In the genomic region with DNA sequence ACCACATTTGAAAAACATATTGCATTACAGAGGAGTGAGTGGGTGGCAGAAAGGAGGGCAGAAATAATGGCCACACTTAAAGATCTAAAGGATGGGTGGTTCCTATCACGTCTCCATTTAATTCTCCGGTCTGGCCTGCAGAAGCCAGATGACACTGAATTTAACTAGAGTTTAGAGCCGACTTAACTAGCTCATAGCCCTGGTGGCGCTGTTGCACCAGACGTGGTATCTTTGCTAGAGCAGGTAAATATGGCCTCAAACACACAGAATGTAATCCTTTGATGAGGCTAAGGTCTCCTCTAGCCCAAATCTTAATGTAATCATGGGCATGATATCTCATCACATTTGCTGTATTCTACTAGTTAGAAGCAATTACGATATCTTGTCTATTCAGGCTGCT, we compare ENCODE assay signal across 8 cellular contexts. TPM values are rescaled to one million over a fixed set of nuclear protein-coding genes. Genes with fewer than 3 reads are reported as not detected.
DNase-seq lines count a peak whose midpoint lies in the region; ATAC-seq, FAIRE-seq and TF ChIP-seq lines count a peak whose summit lies in the region.

No MANE protein-coding gene starts in this region.

- ATAC-seq in left lung = peak; percentile 64
- no peak for ATAC-seq in GM18498 (IDR thresholded peaks at IDR 0.05; ENCODE audit: unreplicated experiment)

- H3K27ac ChIP-seq in left lung (no peak overlapping the region), tibial artery (no peak overlapping the region)

- H3K27me3 ChIP-seq in left lung = peaks cover 0 to 7% of the 10 kb centered on the region in 2 donors
- no peaks in the 10 kb centered on the region for H3K27me3 ChIP-seq in tibial artery

- intact Hi-C loops in left lung (cut with DNase I) = no loop called here
- intact Hi-C loops in tibial artery (cut with DNase I; ENCODE audit: low total_unique reads) = no loop called here

- no peaks in the 10 kb centered on the region for H3K9me3 ChIP-seq in left lung
- no peaks in the 10 kb centered on the region for H3K9me3 ChIP-seq in tibial artery

- no peaks in the 10 kb centered on the region for H3K4me1 ChIP-seq in left lung
- no peaks in the 10 kb centered on the region for H3K4me1 ChIP-seq in tibial artery

- peak; percentile 96 for DNase-seq in DMS53 (lab: John Stamatoyannopoulos, UW)
- DNase-seq in Jurkat, Clone E6-1 (ENCODE audit: low read depth, low spot score) = peak; percentile 76
- DNase-seq in RCC 7860 (ENCODE audit: low spot score) = peak; percentile 31
- DNase-seq in astrocyte of the spinal cord (ENCODE audit: low read depth, low spot score) = peak; percentile 74
- no peak for DNase-seq in left lung
- DNase-seq in tibial artery = no peak
- no peak for DNase-seq in C1 segment of cervical spinal cord (lab: John Stamatoyannopoulos, UW)

- H3K36me3 ChIP-seq in left lung = no peaks in the 10 kb centered on the region
- no peaks in the 10 kb centered on the region for H3K36me3 ChIP-seq in tibial artery

- TF ChIP-seq CTCF in astrocyte of the spinal cord (IDR thresholded peaks at IDR 0.05; ENCODE audit: low read depth, low read length) (peak; percentile 80), left lung (IDR thresholded peaks at IDR 0.05) (no peak), tibial artery (IDR thresholded peaks at IDR 0.05) (no peak)

- in situ Hi-C loops in astrocyte of the spinal cord (cut with HindIII; ENCODE audit: low sequenced_read_pairs) = no loop called here

- no peak overlapping the region for H3K4me3 ChIP-seq in Jurkat, Clone E6-1 (ENCODE audit: low read length)
- no peak overlapping the region for H3K4me3 ChIP-seq in astrocyte of the spinal cord (ENCODE audit: low read depth, low read length)
- H3K4me3 ChIP-seq in left lung = no peak overlapping the region
- no peak overlapping the region for H3K4me3 ChIP-seq in tibial artery

- no peak for FAIRE-seq in RCC 7860 (lab: Jason Lieb, UNC)

RNA-seq across cellular contexts. Expression of gene GAL, which starts 51.5 kb away (rescaled TPM):
- polyA plus RNA-seq in Jurkat, Clone E6-1 (2012; ENCODE audit: insufficient read depth, insufficient read length) = not detected
- total RNA-seq in left lung = 1 to 10 TPM in 1 of 2 donors, not detected in 1; 1.4 TPM

Comparison
In these comparisons a context has a peak if more than half of its experiments do, and no peak if none do; other contexts are left out.
1. DNase-seq: peak in DMS53 (single experiment), Jurkat, Clone E6-1 (single experiment), RCC 7860 (single experiment) and astrocyte of the spinal cord (single experiment); none in left lung (0 of 2), tibial artery (0 of 2) and C1 segment of cervical spinal cord (0 of 14).